ENCODE assay signal across 8 cellular contexts in the genomic region with DNA sequence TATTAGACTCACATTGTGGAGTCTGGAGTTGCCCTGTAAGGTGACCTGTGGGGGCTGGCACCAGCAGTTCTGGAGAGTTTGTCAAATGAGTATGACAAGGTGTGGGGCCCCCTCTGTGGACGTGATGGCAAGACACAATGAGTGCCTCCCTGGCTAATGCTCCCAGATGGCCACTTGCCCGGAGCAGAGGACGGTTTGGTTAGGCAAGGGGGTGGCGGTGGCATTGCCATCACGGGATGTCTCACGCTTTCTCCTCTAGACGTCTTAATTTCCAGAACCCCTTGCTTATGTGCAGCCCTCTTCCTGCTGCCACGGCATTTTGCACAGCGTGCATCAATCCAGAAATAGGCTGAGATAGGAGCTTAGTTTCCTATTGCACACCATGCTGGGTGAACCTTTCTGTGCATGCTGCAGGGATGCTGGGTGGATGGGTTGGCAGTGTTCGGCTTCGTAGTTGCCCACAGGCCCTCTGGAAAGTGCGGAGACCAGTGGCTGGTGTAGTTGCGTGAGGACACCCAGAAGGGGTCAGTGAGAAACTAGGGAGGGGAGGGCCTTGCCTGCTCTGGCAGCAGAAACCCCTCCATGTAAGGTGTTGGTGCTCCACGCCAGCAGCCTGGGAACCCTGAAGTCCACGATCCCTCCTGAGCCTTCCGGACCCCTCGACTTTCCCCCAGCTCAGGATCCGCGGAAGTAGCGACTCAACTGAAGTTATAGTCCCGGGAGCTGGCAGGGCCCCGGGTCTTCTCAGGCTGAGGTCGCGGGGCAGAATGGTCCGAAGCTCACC. TPM values are rescaled to one million over a fixed set of nuclear protein-coding genes. Genes with fewer than 3 reads are reported as not detected.
DNase-seq lines count a peak whose midpoint lies in the region; ATAC-seq, FAIRE-seq and TF ChIP-seq lines count a peak whose summit lies in the region.

No MANE protein-coding gene starts in this region.

- peaks cover 52% of the 10 kb centered on the region for H3K4me1 Mint-ChIP-seq in CD4-positive, alpha-beta T cell (ENCODE audit: low read depth)
- H3K4me1 Mint-ChIP-seq in stimulated activated naive CD8-positive, alpha-beta T cell treated with anti-CD3 and anti-CD28 coated beads, Interleukin-15, Interleukin-2, amounts not matched to agents 100 ng/mL and 50 ng/mL, for 24 hours (ENCODE audit: low read depth): peaks cover 38% of the 10 kb centered on the region

- no peaks in the 10 kb centered on the region for H3K27me3 ChIP-seq in CD4-positive, alpha-beta T cell (ENCODE audit: control insufficient read depth, insufficient read depth, low read length)
- no peaks in the 10 kb centered on the region for H3K27me3 ChIP-seq in HAP-1 (ENCODE audit: low read depth)
- H3K27me3 ChIP-seq in mammary epithelial cell (ENCODE audit: insufficient read depth, low read length): no peaks in the 10 kb centered on the region

- peak overlapping the region; percentile 62 for H3K9ac ChIP-seq in mammary epithelial cell (ENCODE audit: insufficient read depth, low read length)
- peak overlapping the region; percentile 84 to 94 for H3K9ac ChIP-seq in kidney (ENCODE audit: low read length in 2 of 2)

- peak overlapping the region; percentile 100 for H3K27ac Mint-ChIP-seq in CD4-positive, alpha-beta T cell
- peak overlapping the region; percentile 97 for H3K27ac Mint-ChIP-seq in stimulated activated naive CD8-positive, alpha-beta T cell treated with anti-CD3 and anti-CD28 coated beads, Interleukin-15, Interleukin-2, amounts not matched to agents 100 ng/mL and 50 ng/mL, for 24 hours

- WGBS in mammary epithelial cell (ENCODE audit: low coverage, missing lambda C conversion rate): 5% methylated on average over 25 of the region's 25 CpGs

- H3K4me1 ChIP-seq in HAP-1 (peaks cover 20% of the 10 kb centered on the region), mammary epithelial cell (ENCODE audit: insufficient read depth, low read length) (peaks cover 18% of the 10 kb centered on the region), kidney (ENCODE audit: control insufficient read depth in 1 of 2, insufficient read depth in 1 of 2, low read depth in 1 of 2, low read length in 2 of 2) (peaks cover 10 to 15% of the 10 kb centered on the region in 2 donors)

- peak overlapping the region; percentile 100 for H3K4me3 Mint-ChIP-seq in CD4-positive, alpha-beta T cell
- peak overlapping the region; percentile 90 for H3K4me3 Mint-ChIP-seq in stimulated activated naive CD8-positive, alpha-beta T cell treated with anti-CD3 and anti-CD28 coated beads, Interleukin-15, Interleukin-2, amounts not matched to agents 100 ng/mL and 50 ng/mL, for 24 hours

- TSS peak; percentile 45 for BruUV-seq in mammary epithelial cell (replicated peaks; lab: Mats Ljungman, UMichigan)

- H3K27ac ChIP-seq in CD4-positive, alpha-beta T cell (ENCODE audit: low read depth, low read length): peak overlapping the region; percentile 97
- H3K27ac ChIP-seq in mammary epithelial cell (ENCODE audit: insufficient read depth, low read depth, low read length) (peak overlapping the region; percentile 74), kidney (ENCODE audit: low read depth in 2 of 2, low read length in 2 of 2) (peak overlapping the region; percentile 90 to 91)

- POLR2A ChIA-PET in CD4-positive, alpha-beta T cell (lab: Charles Lee): interaction anchor here (0.6 to 2.9 kb wide), 20 partner anchors 8 to 771 kb away, joined by 3 to 116 read pairs (median 5); a partner anchor contains a TSS

- peaks cover 35% of the 10 kb centered on the region for H3K36me3 Mint-ChIP-seq in CD4-positive, alpha-beta T cell (ENCODE audit: low read depth)
- H3K36me3 Mint-ChIP-seq in stimulated activated naive CD8-positive, alpha-beta T cell treated with anti-CD3 and anti-CD28 coated beads, Interleukin-15, Interleukin-2, amounts not matched to agents 100 ng/mL and 50 ng/mL, for 24 hours (ENCODE audit: low read depth): peaks cover 4% of the 10 kb centered on the region

- H3K4me2 ChIP-seq in mammary epithelial cell (ENCODE audit: insufficient read depth, low read depth, low read length): peak overlapping the region; percentile 86

- H3K9me3 Mint-ChIP-seq in CD4-positive, alpha-beta T cell: peaks cover 2% of the 10 kb centered on the region
- no peaks in the 10 kb centered on the region for H3K9me3 Mint-ChIP-seq in stimulated activated naive CD8-positive, alpha-beta T cell treated with anti-CD3 and anti-CD28 coated beads, Interleukin-15, Interleukin-2, amounts not matched to agents 100 ng/mL and 50 ng/mL, for 24 hours

- peaks cover 10% of the 10 kb centered on the region for H3K27me3 Mint-ChIP-seq in CD4-positive, alpha-beta T cell
- peaks cover 4% of the 10 kb centered on the region for H3K27me3 Mint-ChIP-seq in stimulated activated naive CD8-positive, alpha-beta T cell treated with anti-CD3 and anti-CD28 coated beads, Interleukin-15, Interleukin-2, amounts not matched to agents 100 ng/mL and 50 ng/mL, for 24 hours

- in situ Hi-C loops in HAP-1 (cut with MboI; ENCODE audit: low sequenced_read_pairs) (loop anchor here (25.0 kb wide), 1 partner anchor 489 kb away; a partner anchor contains a TSS), mammary epithelial cell (cut with MboI; ENCODE audit: low sequenced_read_pairs in 2 of 2) (no loop called here)

- peaks cover 12% of the 10 kb centered on the region for H3K79me2 ChIP-seq in mammary epithelial cell (ENCODE audit: insufficient read depth, low read length)

- no peaks in the 10 kb centered on the region for H4K20me1 ChIP-seq in mammary epithelial cell (ENCODE audit: insufficient read depth, low read length)

- H3K4me3 ChIP-seq in HAP-1: peak overlapping the region; percentile 73
- peak overlapping the region; percentile 56 to 80 (median 68) for H3K4me3 ChIP-seq in mammary epithelial cell (replicated peaks in 1 of 3; ENCODE audit: insufficient read depth in 1 of 3, low read depth in 2 of 3, low read length in 3 of 3)
- peak overlapping the region; percentile 86 to 88 for H3K4me3 ChIP-seq in kidney (ENCODE audit: low read length in 2 of 2)

- H3K36me3 ChIP-seq in HAP-1 (replicated peaks) (no peaks in the 10 kb centered on the region), mammary epithelial cell (ENCODE audit: insufficient read depth, low read length) (no peaks in the 10 kb centered on the region), kidney (ENCODE audit: control insufficient read depth in 1 of 2, insufficient read depth in 2 of 2, low read length in 2 of 2) (no peaks in the 10 kb centered on the region)

- no peak for FAIRE-seq in kidney (lab: Jason Lieb, UNC)

- intact Hi-C loops in CD4-positive, alpha-beta T cell (cut with DNase I, micrococcal nuclease): loop anchor here (1.0 to 5.0 kb wide), 10 partner anchors 16 to 769 kb away; a partner anchor contains a TSS
- intact Hi-C loops in mammary epithelial cell (cut with micrococcal nuclease) (loop anchor here (2.0 kb wide), 1 partner anchor 203 kb away; a partner anchor contains a TSS), kidney (cut with DNase I) (no loop called here)

- CTCF ChIA-PET in CD4-positive, alpha-beta T cell (lab: Charles Lee): interaction anchor here (1.0 to 2.6 kb wide), 9 partner anchors 8 to 198 kb away, joined by 3 to 21 read pairs (median 8); a partner anchor contains a TSS
- CTCF ChIA-PET in mammary epithelial cell (lab: Charles Lee; ENCODE audit: low non-redundant PET): interaction anchor here (0.6 to 0.9 kb wide), 2 partner anchors 197 to 201 kb away, joined by 3 to 5 read pairs; a partner anchor contains a TSS

- no peak for TF ChIP-seq CTCF in CD4-positive, alpha-beta T cell (IDR thresholded peaks at IDR 0.05)
- TF ChIP-seq CTCF in mammary epithelial cell (conservative IDR thresholded peaks at IDR 0.05 in 1 of 2, IDR thresholded peaks at IDR 0.05 in 1 of 2; ENCODE audit: extremely low read depth in 1 of 2, insufficient read depth in 1 of 2, low read depth in 1 of 2, low read length in 2 of 2) (no peak), kidney (IDR thresholded peaks at IDR 0.05; ENCODE audit: borderline replicate concordance, extremely low read depth, insufficient read depth) (no peak)

- no peak for TF ChIP-seq POLR2A in GM18505 (IDR thresholded peaks at IDR 0.05; ENCODE audit: borderline replicate concordance, extremely low read depth, insufficient read depth, insufficient read length)

- dilution Hi-C loops in mammary epithelial cell (cut with HindIII; ENCODE audit: low sequenced_read_pairs): loop anchor here (5.0 kb wide), 2 partner anchors 66 to 199 kb away; no protein-coding TSS in a partner anchor

- no peaks in the 10 kb centered on the region for H3K9me3 ChIP-seq in CD4-positive, alpha-beta T cell (ENCODE audit: control insufficient read depth, low read length)
- H3K9me3 ChIP-seq in HAP-1: no peaks in the 10 kb centered on the region
- H3K9me3 ChIP-seq in mammary epithelial cell (replicated peaks; ENCODE audit: insufficient read depth, low read length): no peaks in the 10 kb centered on the region
- no peaks in the 10 kb centered on the region for H3K9me3 ChIP-seq in kidney (ENCODE audit: control insufficient read depth in 1 of 2, low read length in 2 of 2)

- peak in 5 of 10 experiments; percentile 6 to 21 (median 14) for DNase-seq in CD4-positive, alpha-beta T cell
- DNase-seq in HAP-1 (ENCODE audit: low spot score in 2 of 2) (peak; percentile 27 to 52), RKO (ENCODE audit: low spot score) (peak; percentile 67), mammary epithelial cell (peak; percentile 9), kidney (no peak)

- peak; percentile 0 for ATAC-seq in CD4-positive, alpha-beta T cell (ENCODE audit: poor library complexity)
- ATAC-seq in HG03439 (IDR thresholded peaks at IDR 0.05; ENCODE audit: unreplicated experiment) (no peak), GM18505 (IDR thresholded peaks at IDR 0.05; ENCODE audit: unreplicated experiment) (no peak)

- H2AFZ ChIP-seq in mammary epithelial cell (ENCODE audit: low read depth, low read length): peak overlapping the region; percentile 93

RNA-seq across cellular contexts. Expression of a gene that starts 18.1 kb away (rescaled TPM):
- total RNA-seq in CD4-positive, alpha-beta T cell: under 1 TPM in 1 of 2 experiments, not detected in 1; 0.11 TPM
- total RNA-seq in mammary epithelial cell (10 to 100 TPM; 12.1 to 18.8 TPM), kidney (23.8 TPM)
- polyA plus RNA-seq in mammary epithelial cell (1.8 TPM), kidney (ENCODE audit: insufficient read depth, low read depth, low replicate concordance) (13.9 TPM)
- 5.2 TPM for polyA minus RNA-seq in mammary epithelial cell

RNA-seq across cellular contexts. Expression of a gene that starts 44.2 kb away (rescaled TPM):
- total RNA-seq in CD4-positive, alpha-beta T cell: not detected
- under 1 TPM in 1 of 2 donors, not detected in 1; 0.33 TPM for total RNA-seq in mammary epithelial cell
- polyA plus RNA-seq in mammary epithelial cell: not detected
- polyA minus RNA-seq in mammary epithelial cell: not detected
- total RNA-seq in kidney: not detected
- polyA plus RNA-seq in kidney (ENCODE audit: insufficient read depth, low read depth, low replicate concordance): not detected

RNA-seq across cellular contexts. Expression of a gene that starts 49.6 kb away (rescaled TPM):
- not detected for total RNA-seq in CD4-positive, alpha-beta T cell
- total RNA-seq in mammary epithelial cell (not detected), kidney (not detected)
- polyA plus RNA-seq in mammary epithelial cell (not detected), kidney (ENCODE audit: insufficient read depth, low read depth, low replicate concordance) (0.41 TPM)
- polyA minus RNA-seq in mammary epithelial cell: not detected

Comparison
In these comparisons a context has a peak if more than half of its experiments do, and no peak if none do; other contexts are left out.
1. RNA of a gene that starts 18.1 kb away (total RNA-seq): 23.8 TPM in kidney (single experiment) and 12.1 to 18.8 TPM in mammary epithelial cell; 0.11 TPM in CD4-positive, alpha-beta T cell; every median in the first group is over 10 times any median in the second.
2. Peak in every context shown above with its lines, with median percentiles within 50 percentile points of each other: H3K27ac ChIP-seq and H3K4me3 ChIP-seq.